In genomic region chr10:62047240-62047897, GRCh38 we compare ENCODE assay signal across 8 cellular contexts.
DNase-seq lines count a peak whose midpoint lies in the region; ATAC-seq and TF ChIP-seq lines count a peak whose summit lies in the region.

No MANE protein-coding gene starts in this region.

- 65 to 84% (median 73%) methylated on average over 4 of the region's 4 CpGs for WGBS in heart left ventricle, 4 donors

- TF ChIP-seq CTCF in heart left ventricle (IDR thresholded peaks at IDR 0.05) = no peak
- no peak for TF ChIP-seq CTCF in uterus (IDR thresholded peaks at IDR 0.05)

- H3K27me3 Mint-ChIP-seq in memory B cell = no peaks in the 10 kb centered on the region

- H3K27me3 ChIP-seq in heart left ventricle (no peaks in the 10 kb centered on the region), uterus (no peaks in the 10 kb centered on the region)

- peak overlapping the region; percentile 87 to 99 (median 96) for H3K27ac ChIP-seq in heart left ventricle
- H3K27ac ChIP-seq in uterus = peak overlapping the region; percentile 90 to 99

- TF ChIP-seq POLR2A in heart left ventricle (IDR thresholded peaks at IDR 0.05) (no peak), uterus (IDR thresholded peaks at IDR 0.05) (no peak)

- intact Hi-C loops in heart left ventricle (cut with DNase I) (loop anchor here in 7 of 10 donors (5.0 to 10.0 kb wide), 6 partner anchors 35 to 150 kb away; no protein-coding TSS in a partner anchor), Right ventricle myocardium inferior (cut with DNase I) (loop anchor here (5.0 kb wide), 1 partner anchor 145 kb away; the partner anchor contains the start of gene ARID5B), uterus (cut with DNase I; ENCODE audit: low total_unique reads) (no loop called here)

- peaks cover 15 to 92% (median 57%) of the 10 kb centered on the region in 12 donors for H3K4me1 ChIP-seq in heart left ventricle
- no peaks in the 10 kb centered on the region for H3K4me1 ChIP-seq in uterus

- H3K4me3 ChIP-seq in heart left ventricle (no peak overlapping the region), uterus (no peak overlapping the region)

- H3K4me3 Mint-ChIP-seq in memory B cell = peak overlapping the region; percentile 85

- ATAC-seq in heart left ventricle (no peak), Right ventricle myocardium inferior (no peak), memory B cell (ENCODE audit: low read depth) (no peak), GM19455 (IDR thresholded peaks at IDR 0.05; ENCODE audit: unreplicated experiment) (no peak), GM21528 (IDR thresholded peaks at IDR 0.05; ENCODE audit: low FRiP score, unreplicated experiment) (no peak)

- peak overlapping the region; percentile 96 for H3K27ac Mint-ChIP-seq in memory B cell

- peaks cover 70% of the 10 kb centered on the region for H3K4me1 Mint-ChIP-seq in memory B cell

- H3K9me3 Mint-ChIP-seq in memory B cell = no peaks in the 10 kb centered on the region

- H3K9me3 ChIP-seq in heart left ventricle = no peaks in the 10 kb centered on the region
- H3K9me3 ChIP-seq in uterus = no peaks in the 10 kb centered on the region

- DNase-seq in heart left ventricle (no peak), Right ventricle myocardium inferior (ENCODE audit: missing footprints) (no peak), memory B cell (ENCODE audit: low spot score in 2 of 2) (no peak), uterus (no peak), NCI-H510A treated with DMSO at 0.1 percent for 48 hours (lab: John Stamatoyannopoulos, UW) (no peak)
- peak; percentile 21 for DNase-seq in activated naive CD4-positive, alpha-beta T cell treated with anti-CD3 and anti-CD28 coated beads, Interleukin-2, amount 50 U/mL, for 16 hours

- peaks cover 10% of the 10 kb centered on the region for H3K36me3 Mint-ChIP-seq in memory B cell

- H3K36me3 ChIP-seq in heart left ventricle = peaks cover 0 to 11% (median 11%) of the 10 kb centered on the region in 9 donors
- H3K36me3 ChIP-seq in uterus = no peaks in the 10 kb centered on the region
